ENCODE assay signal across 9 cellular contexts in genomic region chr15:65423150-65423976, GRCh38. TPM values are rescaled to one million over a fixed set of nuclear protein-coding genes. Genes with fewer than 3 reads are reported as not detected.
DNase-seq lines count a peak whose midpoint lies in the region; ATAC-seq and TF ChIP-seq lines count a peak whose summit lies in the region.
"Had no signal": no experiment of that assay in that cellular context is flagged by ENCODE, and none has a peak within 500 bp of the region (broad histone marks: within the 10 kb centered on the region; RNA-seq: fewer than 3 reads in every experiment).

No MANE protein-coding gene starts in this region.

- WGBS in thymus = 31% methylated on average over 28 of the region's 28 CpGs

- no peak for TF ChIP-seq CTCF in astrocyte of the cerebellum (IDR thresholded peaks at IDR 0.05; ENCODE audit: low read depth, low read length, missing control alignments)

- H3K27me3 ChIP-seq in thymus (ENCODE audit: control insufficient read depth, insufficient read depth) = peaks cover 42% of the 10 kb centered on the region

- H3K4me1 ChIP-seq in thymus (ENCODE audit: control insufficient read depth, insufficient read depth, low read length) = no peaks in the 10 kb centered on the region

- no peak overlapping the region for H3K27ac Mint-ChIP-seq in activated naive CD4-positive, alpha-beta T cell treated with anti-CD3 and anti-CD28 coated beads, Interleukin-2, amount 10 ng/mL, durations not matched to agents 7 days and 5 days
- no peak overlapping the region for H3K27ac Mint-ChIP-seq in activated naive CD4-positive, alpha-beta T cell treated with anti-CD3 and anti-CD28 coated beads, Interleukin-2, amount 50 U/mL, for 72 hours
- H3K27ac Mint-ChIP-seq in memory B cell = no peak overlapping the region

- peak overlapping the region; percentile 69 for H3K4me3 Mint-ChIP-seq in activated naive CD4-positive, alpha-beta T cell treated with anti-CD3 and anti-CD28 coated beads, Interleukin-2, amount 10 ng/mL, durations not matched to agents 7 days and 5 days
- H3K4me3 Mint-ChIP-seq in memory B cell = peak overlapping the region; percentile 78

- no peaks in the 10 kb centered on the region for H3K9me3 ChIP-seq in thymus (ENCODE audit: control insufficient read depth)

- H3K4me3 ChIP-seq in astrocyte of the cerebellum (ENCODE audit: low read depth, low read length) = peak overlapping the region; percentile 36
- H3K4me3 ChIP-seq in thymus (ENCODE audit: low read length) = peak overlapping the region; percentile 36

- DNase-seq in activated naive CD4-positive, alpha-beta T cell treated with anti-CD3 and anti-CD28 coated beads, Interleukin-2, amount 10 ng/mL, durations not matched to agents 7 days and 5 days = no peak
- DNase-seq in activated naive CD4-positive, alpha-beta T cell treated with anti-CD3 and anti-CD28 coated beads, Interleukin-2, amount 50 U/mL, for 72 hours (ENCODE audit: low spot score in 2 of 2) = no peak
- DNase-seq in astrocyte of the cerebellum (ENCODE audit: low read depth) (no peak), memory B cell (ENCODE audit: low spot score in 2 of 2) (no peak), NCI-H1092 (lab: John Stamatoyannopoulos, UW) (no peak), DMS79 (lab: John Stamatoyannopoulos, UW) (no peak)
- DNase-seq: foreskin melanocyte had no signal

- H3K9me3 Mint-ChIP-seq in activated naive CD4-positive, alpha-beta T cell treated with anti-CD3 and anti-CD28 coated beads, Interleukin-2, amount 10 ng/mL, durations not matched to agents 7 days and 5 days = no peaks in the 10 kb centered on the region
- H3K9me3 Mint-ChIP-seq in activated naive CD4-positive, alpha-beta T cell treated with anti-CD3 and anti-CD28 coated beads, Interleukin-2, amount 50 U/mL, for 72 hours = no peaks in the 10 kb centered on the region
- no peaks in the 10 kb centered on the region for H3K9me3 Mint-ChIP-seq in memory B cell

- in situ Hi-C loops in astrocyte of the cerebellum (cut with HindIII; ENCODE audit: low sequenced_read_pairs) = no loop called here

- CTCF ChIA-PET in activated naive CD4-positive, alpha-beta T cell treated with anti-CD3 and anti-CD28 coated beads, Interleukin-2, amount 10 ng/mL, durations not matched to agents 7 days and 5 days (lab: Charles Lee) = no interaction called here

- H3K36me3 Mint-ChIP-seq in activated naive CD4-positive, alpha-beta T cell treated with anti-CD3 and anti-CD28 coated beads, Interleukin-2, amount 10 ng/mL, durations not matched to agents 7 days and 5 days = peaks cover 3% of the 10 kb centered on the region
- H3K36me3 Mint-ChIP-seq in activated naive CD4-positive, alpha-beta T cell treated with anti-CD3 and anti-CD28 coated beads, Interleukin-2, amount 50 U/mL, for 72 hours = peaks cover 5 to 22% of the 10 kb centered on the region in 2 donors
- H3K36me3 Mint-ChIP-seq in memory B cell = no peaks in the 10 kb centered on the region

- H3K4me1 Mint-ChIP-seq in activated naive CD4-positive, alpha-beta T cell treated with anti-CD3 and anti-CD28 coated beads, Interleukin-2, amount 10 ng/mL, durations not matched to agents 7 days and 5 days = peaks cover 12% of the 10 kb centered on the region
- peaks cover 12% of the 10 kb centered on the region for H3K4me1 Mint-ChIP-seq in memory B cell

- H3K27ac ChIP-seq in thymus (ENCODE audit: low read depth) = no peak overlapping the region

- H3K27me3 Mint-ChIP-seq in activated naive CD4-positive, alpha-beta T cell treated with anti-CD3 and anti-CD28 coated beads, Interleukin-2, amount 10 ng/mL, durations not matched to agents 7 days and 5 days = peaks cover 81% of the 10 kb centered on the region
- peaks cover 38% of the 10 kb centered on the region for H3K27me3 Mint-ChIP-seq in memory B cell

- no peak for ATAC-seq in activated naive CD4-positive, alpha-beta T cell treated with anti-CD3 and anti-CD28 coated beads, Interleukin-2, amount 50 U/mL, for 72 hours
- no peak for ATAC-seq in memory B cell (ENCODE audit: low read depth)
- no peak for ATAC-seq in GM19324 (IDR thresholded peaks at IDR 0.05; ENCODE audit: low FRiP score, unreplicated experiment)

- no peaks in the 10 kb centered on the region for H3K36me3 ChIP-seq in thymus (ENCODE audit: control insufficient read depth, insufficient read depth)

RNA-seq across cellular contexts. Expression of gene IGDCC4, which starts 0.6 kb away (rescaled TPM):
- under 1 TPM; 0.10 to 0.39 TPM for total RNA-seq in activated naive CD4-positive, alpha-beta T cell treated with anti-CD3 and anti-CD28 coated beads, Interleukin-2, amount 50 U/mL, for 72 hours
- polyA plus RNA-seq in thymus = 1.1 TPM

RNA-seq across cellular contexts. Expression of gene IGDCC3, which starts 45.6 kb away (rescaled TPM):
- not detected for total RNA-seq in activated naive CD4-positive, alpha-beta T cell treated with anti-CD3 and anti-CD28 coated beads, Interleukin-2, amount 50 U/mL, for 72 hours
- polyA plus RNA-seq in thymus = 0.50 TPM
